In the genomic region with DNA sequence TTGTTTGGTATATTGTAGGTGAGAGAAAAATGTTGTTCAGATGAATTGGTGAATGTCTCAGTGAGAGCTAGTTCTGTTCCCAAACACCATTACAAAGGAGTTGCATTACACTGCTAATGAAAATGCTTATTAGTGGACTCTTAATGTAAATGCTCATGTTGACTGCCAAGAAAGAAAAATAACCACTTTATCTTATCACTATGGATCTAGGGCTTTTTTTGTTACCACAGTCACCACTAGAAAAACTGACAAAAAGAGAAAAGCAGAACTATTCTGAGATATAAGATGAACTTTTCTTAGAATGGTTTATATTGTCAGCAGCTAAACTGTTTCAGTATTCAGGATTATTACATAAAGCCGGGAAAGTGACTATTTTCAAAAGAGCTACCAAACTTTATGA, we compare ENCODE assay signal across 16 cellular contexts.
"Had no signal": no experiment of that assay in that cellular context is flagged by ENCODE, and none has a peak within 500 bp of the region (broad histone marks: within the 10 kb centered on the region; RNA-seq: fewer than 3 reads in every experiment).

No MANE protein-coding gene starts in this region.

- H3K4me1 ChIP-seq: upper lobe of right lung had no signal

- FAIRE-seq: TTC549 had no signal

- H3K36me3 Mint-ChIP-seq: stimulated activated effector memory CD8-positive, alpha-beta T cell treated with anti-CD3 and anti-CD28 coated beads, Interleukin-12 subunit alpha, Interleukin-12 subunit beta, amount 100 ng/mL, for 72 hours had no signal

- ATAC-seq: activated T-cell treated with anti-CD3 and anti-CD28 coated beads, Interleukin-2, amount 50 U/mL, for 4 hours; heart left ventricle; natural killer cell treated with Interleukin-12 subunit alpha and Interleukin-12 subunit beta and Interleukin-15 and Interleukin-18, amount 100 ng/mL, for 72 hours; stimulated activated effector memory CD8-positive, alpha-beta T cell treated with anti-CD3 and anti-CD28 coated beads, Interleukin-12 subunit alpha, Interleukin-12 subunit beta, amount 100 ng/mL, for 72 hours; upper lobe of right lung had no signal

- H3K9me3 ChIP-seq: thoracic aorta, upper lobe of right lung had no signal

- H3K9me3 Mint-ChIP-seq: natural killer cell treated with Interleukin-12 subunit alpha and Interleukin-12 subunit beta and Interleukin-15 and Interleukin-18, amount 100 ng/mL, for 72 hours; stimulated activated effector memory CD8-positive, alpha-beta T cell treated with anti-CD3 and anti-CD28 coated beads, Interleukin-12 subunit alpha, Interleukin-12 subunit beta, amount 100 ng/mL, for 72 hours had no signal

- DNase-seq: activated CD4-positive, alpha-beta T cell treated with anti-CD3 and anti-CD28 coated beads, Interleukin-2, amount 10 ng/mL, durations not matched to agents 7 days and 5 days; activated effector memory CD4-positive, alpha-beta T cell treated with anti-CD3 and anti-CD28 coated beads, Interleukin-2, amount 50 U/mL, for 16 hours; activated T-cell treated with anti-CD3 and anti-CD28 coated beads, Interleukin-2, amount 50 U/mL, for 4 hours; anterior cingulate cortex; dermis blood vessel endothelial cell; foreskin melanocyte; heart left ventricle; mesendoderm; retina; upper lobe of right lung had no signal

- H3K27ac ChIP-seq: epithelial cell of prostate, heart left ventricle, thoracic aorta, upper lobe of right lung had no signal

- H3K27me3 ChIP-seq: heart left ventricle, upper lobe of right lung had no signal

- H3K27ac Mint-ChIP-seq: stimulated activated effector memory CD8-positive, alpha-beta T cell treated with anti-CD3 and anti-CD28 coated beads, Interleukin-12 subunit alpha, Interleukin-12 subunit beta, amount 100 ng/mL, for 72 hours had no signal

- H3K36me3 ChIP-seq: thoracic aorta, upper lobe of right lung had no signal

- H3K4me3 Mint-ChIP-seq: activated CD4-positive, alpha-beta T cell treated with anti-CD3 and anti-CD28 coated beads, Interleukin-2, amount 10 ng/mL, durations not matched to agents 7 days and 5 days; activated naive CD8-positive, alpha-beta T cell; activated T-cell treated with anti-CD3 and anti-CD28 coated beads, Interleukin-2, amount 50 U/mL, for 4 hours; natural killer cell treated with Interleukin-12 subunit alpha and Interleukin-12 subunit beta and Interleukin-15 and Interleukin-18, amount 100 ng/mL, for 72 hours; stimulated activated effector memory CD8-positive, alpha-beta T cell treated with anti-CD3 and anti-CD28 coated beads, Interleukin-12 subunit alpha, Interleukin-12 subunit beta, amount 100 ng/mL, for 72 hours had no signal

- H3K27me3 Mint-ChIP-seq: activated CD4-positive, alpha-beta T cell treated with anti-CD3 and anti-CD28 coated beads, Interleukin-2, amount 10 ng/mL, durations not matched to agents 7 days and 5 days; activated naive CD8-positive, alpha-beta T cell; natural killer cell treated with Interleukin-12 subunit alpha and Interleukin-12 subunit beta and Interleukin-15 and Interleukin-18, amount 100 ng/mL, for 72 hours had no signal

- H3K4me3 ChIP-seq: heart left ventricle, thoracic aorta, upper lobe of right lung had no signal
